In genomic region chr6:147220345-147220744, GRCh38 we compare ENCODE assay signal across 17 cellular contexts. TPM values are rescaled to one million over a fixed set of nuclear protein-coding genes. Genes with fewer than 3 reads are reported as not detected.
A peak's percentile ranks its signal among the peaks of the same experiment; 100 is the strongest.
DNase-seq lines count a peak whose midpoint lies in the region; ATAC-seq and TF ChIP-seq lines count a peak whose summit lies in the region.
"Had no signal": no experiment of that assay in that cellular context is flagged by ENCODE, and none has a peak within 500 bp of the region (broad histone marks: within the 10 kb centered on the region; RNA-seq: fewer than 3 reads in every experiment).

No MANE protein-coding gene starts in this region.

- no peak overlapping the region for H3K9ac ChIP-seq in Loucy (ENCODE audit: low read depth, low read length, poor library complexity, severe bottlenecking)

- peaks cover 29% of the 10 kb centered on the region for H3K4me1 ChIP-seq in Loucy (ENCODE audit: insufficient read depth, low read length, poor library complexity, severe bottlenecking)
- peaks cover 3% of the 10 kb centered on the region for H3K4me1 ChIP-seq in ovary (ENCODE audit: insufficient read depth)

- H3K27me3 ChIP-seq in Loucy (ENCODE audit: insufficient read depth, low read length, poor library complexity, severe bottlenecking) (no peaks in the 10 kb centered on the region), ovary (no peaks in the 10 kb centered on the region)

- no peaks in the 10 kb centered on the region for H3K36me3 ChIP-seq in Loucy (ENCODE audit: insufficient read depth, low read length)
- H3K36me3 ChIP-seq in ovary, result no peaks in the 10 kb centered on the region

- H3K4me3 ChIP-seq in Loucy (ENCODE audit: low read length, poor library complexity, severe bottlenecking) (no peak overlapping the region), ovary (no peak overlapping the region)
- H3K4me3 ChIP-seq: GM23338 had no signal

- no peak for TF ChIP-seq POLR2A in ovary (IDR thresholded peaks at IDR 0.05)

- CTCF ChIA-PET in T-cell (lab: Charles Lee), result interaction anchor here in 1 of 2 donors (0.5 to 1.1 kb wide), 2 partner anchors 10 to 36 kb away, joined by 3 read pairs; no protein-coding TSS in a partner anchor

- no peak for TF ChIP-seq EP300 in ovary (IDR thresholded peaks at IDR 0.05)

- no peak for ATAC-seq in T-helper 17 cell
- no peak for ATAC-seq in effector memory CD8-positive, alpha-beta T cell (replicated peaks)
- ATAC-seq in T-cell (replicated peaks in 1 of 4), result no peak
- no peak for ATAC-seq in GM21423 (IDR thresholded peaks at IDR 0.05; ENCODE audit: unreplicated experiment)
- ATAC-seq: GM23338, HCT116 had no signal

- H3K9me3 ChIP-seq in Loucy (ENCODE audit: insufficient read depth, low read depth, low read length) (no peaks in the 10 kb centered on the region), T-helper 17 cell (ENCODE audit: control insufficient read depth, low read length, poor library complexity, severe bottlenecking) (no peaks in the 10 kb centered on the region), ovary (no peaks in the 10 kb centered on the region)

- no peaks in the 10 kb centered on the region for H4K20me1 ChIP-seq in Loucy (ENCODE audit: insufficient read depth, low read length, poor library complexity, severe bottlenecking)

- H3K4me1 Mint-ChIP-seq in T-helper 17 cell (peaks cover 30% of the 10 kb centered on the region), T-cell (peaks cover 52 to 54% (median 53%) of the 10 kb centered on the region in 3 donors)
- H3K4me1 Mint-ChIP-seq in effector memory CD8-positive, alpha-beta T cell (ENCODE audit: low read depth in 2 of 2), result peaks cover 26 to 50% of the 10 kb centered on the region in 2 donors

- intact Hi-C loops in ovary (cut with DNase I), result no loop called here

- H3K79me2 ChIP-seq in Loucy (ENCODE audit: insufficient read depth, low read length), result peaks cover 10% of the 10 kb centered on the region

- H3K9me2 ChIP-seq in Loucy (replicated peaks; ENCODE audit: low read depth, low read length), result no peaks in the 10 kb centered on the region

- H3K36me3 Mint-ChIP-seq in T-helper 17 cell (ENCODE audit: low read depth) (peaks cover 4% of the 10 kb centered on the region), T-cell (peaks cover 41% of the 10 kb centered on the region)
- H3K36me3 Mint-ChIP-seq in effector memory CD8-positive, alpha-beta T cell (ENCODE audit: insufficient read depth), result peaks cover 4% of the 10 kb centered on the region

- 96% methylated on average over 2 of the region's 2 CpGs for WGBS in ovary, 3 donors

- TF ChIP-seq CTCF in Loucy (conservative IDR thresholded peaks at IDR 0.05; ENCODE audit: low read length), result no peak
- no peak for TF ChIP-seq CTCF in ovary (IDR thresholded peaks at IDR 0.05)

- H3F3A ChIP-seq in Loucy (ENCODE audit: low read depth), result peaks cover 9% of the 10 kb centered on the region; the same call in 1 of the 2 replicates

- no peak overlapping the region for H3K4me3 Mint-ChIP-seq in T-helper 17 cell
- H3K4me3 Mint-ChIP-seq in effector memory CD8-positive, alpha-beta T cell, result no peak overlapping the region
- no peak overlapping the region for H3K4me3 Mint-ChIP-seq in T-cell
- H3K4me3 Mint-ChIP-seq: CD4-positive, alpha-beta memory T cell; GM23338; H9; HFFc6 had no signal

- no peak overlapping the region for H3K27ac ChIP-seq in ovary

- no peaks in the 10 kb centered on the region for H3K9me3 Mint-ChIP-seq in effector memory CD8-positive, alpha-beta T cell
- H3K9me3 Mint-ChIP-seq in T-cell, result no peaks in the 10 kb centered on the region
- H3K9me3 Mint-ChIP-seq: CD4-positive, alpha-beta memory T cell; GM23338; H9; HFFc6 had no signal

- no peak overlapping the region for H2AFZ ChIP-seq in Loucy (ENCODE audit: low read length)
- H2AFZ ChIP-seq: GM23338 had no signal

- POLR2A ChIA-PET in T-cell (lab: Charles Lee), result interaction anchor here in 1 of 2 donors (1.2 kb wide), 1 partner anchor 12 kb away, joined by 4 read pairs; no protein-coding TSS in a partner anchor

- H3K27me3 Mint-ChIP-seq in T-helper 17 cell, result no peaks in the 10 kb centered on the region
- no peaks in the 10 kb centered on the region for H3K27me3 Mint-ChIP-seq in effector memory CD8-positive, alpha-beta T cell
- no peaks in the 10 kb centered on the region for H3K27me3 Mint-ChIP-seq in T-cell
- H3K27me3 Mint-ChIP-seq: CD4-positive, alpha-beta memory T cell had no signal

- H3K27ac Mint-ChIP-seq in T-helper 17 cell (peak overlapping the region; percentile 53), T-cell (no peak overlapping the region)
- peak overlapping the region; percentile 8 to 38 for H3K27ac Mint-ChIP-seq in effector memory CD8-positive, alpha-beta T cell
- H3K27ac Mint-ChIP-seq: GM23338 had no signal

- peak overlapping the region; percentile 10 for H3K4me2 ChIP-seq in Loucy (ENCODE audit: low read depth, low read length, poor library complexity, severe bottlenecking)
- H3K4me2 ChIP-seq: GM23338 had no signal

- DNase-seq in T-helper 17 cell, result no peak
- DNase-seq in effector memory CD8-positive, alpha-beta T cell, result no peak
- no peak for DNase-seq in T-cell
- no peak for DNase-seq in ovary
- DNase-seq: C1 segment of cervical spinal cord; Calu3; CD4-positive, alpha-beta memory T cell; COR-L47; DMS53; DMS79 treated with DMSO at 0.1 percent for 48 hours; GF-D8; H9; HFFc6 had no signal

RNA-seq across cellular contexts. Expression of gene STXBP5, which starts 16.1 kb away (rescaled TPM):
- total RNA-seq in T-helper 17 cell, result 10 to 100 TPM; 20.8 to 22.1 TPM
- total RNA-seq in T-cell, result 10 to 100 TPM; 24.1 to 35.4 (median 27.8) TPM
- total RNA-seq in ovary, result 10 to 100 TPM in 5 of 7 donors, 1 to 10 TPM in 2; 7.6 to 15.4 (median 11.6) TPM
- 1 to 10 TPM; 3.3 to 7.2 TPM for polyA plus RNA-seq in ovary

Comparison
In these comparisons a context has a peak if more than half of its experiments do, and no peak if none do; other contexts are left out.
1. H3K27ac Mint-ChIP-seq: peak in T-helper 17 cell (single experiment) and effector memory CD8-positive, alpha-beta T cell (2 of 2); none in T-cell (0 of 2).